In genomic region chr1:205523891-205524793, GRCh38 we compare ENCODE assay signal across 8 cellular contexts. TPM values are rescaled to one million over a fixed set of nuclear protein-coding genes. Genes with fewer than 3 reads are reported as not detected.
DNase-seq lines count a peak whose midpoint lies in the region; ATAC-seq, FAIRE-seq and TF ChIP-seq lines count a peak whose summit lies in the region.

No MANE protein-coding gene starts in this region.

- no peak overlapping the region for H4K91ac ChIP-seq in H9 (ENCODE audit: insufficient read length, low read depth, low read length)

- POLR2A ChIA-PET in HepG2 (lab: Yijun Ruan, JAX): interaction anchor here (0.9 to 2.0 kb wide), 3 partner anchors 32 to 39 kb away, joined by 3 to 12 read pairs (median 3); no protein-coding TSS in a partner anchor

- no peak overlapping the region for H3T11ph ChIP-seq in H9 (ENCODE audit: low read length)

- no peak overlapping the region for H3K18ac ChIP-seq in H9 (ENCODE audit: insufficient read length, low read depth, low read length)

- H3K4me3 ChIP-seq in HepG2 (replicated peaks in 1 of 3; ENCODE audit: insufficient read depth in 1 of 3, low read depth in 2 of 3, low read length in 3 of 3): no peak overlapping the region

- no peak overlapping the region for H4K5ac ChIP-seq in H9 (ENCODE audit: insufficient read length, low read depth, low read length)

- no peak overlapping the region for H2BK5ac ChIP-seq in H9 (ENCODE audit: insufficient read length, low read length)

- H3K4me1 ChIP-seq in H9 (ENCODE audit: insufficient read depth, low read length) (peaks cover 7% of the 10 kb centered on the region; the same call in 1 of the 2 replicates), HepG2 (ENCODE audit: insufficient read depth, low read length) (peaks cover 23% of the 10 kb centered on the region)

- no peak overlapping the region for H2BK120ac ChIP-seq in H9 (ENCODE audit: low read depth, low read length, poor library complexity, severe bottlenecking)

- BruUV-seq in HepG2 (replicated peaks; lab: Mats Ljungman, UMichigan): no TSS peak

- in situ Hi-C loops in HepG2 (cut with HindIII; ENCODE audit: extremely low pct_ligation_motif_present, low pct_unique_long_range_greater_than_20kb): loop anchor here (5.0 kb wide), 2 partner anchors 37 to 127 kb away; no protein-coding TSS in a partner anchor

- no peaks in the 10 kb centered on the region for H3K79me2 ChIP-seq in H9 (ENCODE audit: insufficient read depth, low read length)
- no peaks in the 10 kb centered on the region for H3K79me2 ChIP-seq in HepG2 (ENCODE audit: insufficient read depth, low read length)

- TF ChIP-seq EP300 in HepG2 (IDR thresholded peaks at IDR 0.05; ENCODE audit: low read depth in 2 of 2, low read length in 2 of 2) (no peak), HepG2 (CRISPR knock-in tag; IDR thresholded peaks at IDR 0.05; ENCODE audit: borderline replicate concordance) (no peak)

- no peak overlapping the region for H3K14ac ChIP-seq in H9 (ENCODE audit: insufficient read depth, low read length)

- intact Hi-C loops in HepG2 (cut with micrococcal nuclease; ENCODE audit: unreplicated experiment): loop anchor here (1.0 kb wide), 3 partner anchors 36 to 189 kb away; no protein-coding TSS in a partner anchor

- no CpG with 5 or more reads among the region's 16 CpGs for WGBS in H9 (ENCODE audit: extremely low coverage, insufficient read length, low lambda C conversion rate)
- WGBS in HepG2 (ENCODE audit: low lambda C conversion rate): 72% methylated on average over 6 of the region's 16 CpGs

- no peak overlapping the region for H3K27ac Mint-ChIP-seq in H9
- no peak overlapping the region for H3K27ac Mint-ChIP-seq in chondrocyte (ENCODE audit: unreplicated experiment)

- H3K4me2 ChIP-seq in H9 (ENCODE audit: insufficient read depth, insufficient read length, low read length) (no peak overlapping the region), HepG2 (ENCODE audit: low read depth, low read length) (no peak overlapping the region)

- H3K27me3 Mint-ChIP-seq in H9 (ENCODE audit: low read depth) (no peaks in the 10 kb centered on the region; the same call in 1 of the 2 replicates), chondrocyte (ENCODE audit: low read depth) (peaks cover 9% of the 10 kb centered on the region)

- no peak overlapping the region for H3K27ac ChIP-seq in H9 (ENCODE audit: insufficient read length, low read depth, low read length)
- no peak overlapping the region for H3K27ac ChIP-seq in HepG2 (ENCODE audit: extremely low read length, insufficient read depth, low read length)

- TF ChIP-seq RAD21 in HepG2 (CRISPR knock-in tag; IDR thresholded peaks at IDR 0.05): peak; percentile 91

- H2AFZ ChIP-seq in H9 (ENCODE audit: low read length): no peak overlapping the region
- H2AFZ ChIP-seq in HepG2 (ENCODE audit: low read length): no peak overlapping the region

- H3K9me3 ChIP-seq in H9 (ENCODE audit: control insufficient read depth, low read depth, low read length) (no peaks in the 10 kb centered on the region), HepG2 (ENCODE audit: low read length) (no peaks in the 10 kb centered on the region)

- TF ChIP-seq CTCF in H9 (conservative IDR thresholded peaks at IDR 0.05): peak; percentile 94
- TF ChIP-seq CTCF in chondrocyte (IDR thresholded peaks at IDR 0.05): peak; percentile 95
- TF ChIP-seq CTCF in HepG2 (CRISPR knock-in tag; IDR thresholded peaks at IDR 0.05): peak; percentile 95

- no peak overlapping the region for H2BK12ac ChIP-seq in H9 (ENCODE audit: insufficient read length, low read depth, low read length)

- ATAC-seq in HepG2: peak; percentile 70
- ATAC-seq in GM21528 (IDR thresholded peaks at IDR 0.05; ENCODE audit: low FRiP score, unreplicated experiment): no peak

- H3K36me3 ChIP-seq in HepG2 (replicated peaks in 1 of 2; ENCODE audit: control insufficient read depth in 1 of 2, insufficient read depth in 2 of 2, low read length in 2 of 2): no peaks in the 10 kb centered on the region; a peak in 1 of 5 replicates

- H3K9me3 Mint-ChIP-seq in H9: no peaks in the 10 kb centered on the region
- H3K9me3 Mint-ChIP-seq in chondrocyte (ENCODE audit: low read depth): no peaks in the 10 kb centered on the region

- DNase-seq in AML-193 (lab: John Stamatoyannopoulos, UW) (peak; percentile 49 to 61), H9 (peak; percentile 77), NCI-H510A (lab: John Stamatoyannopoulos, UW) (peak; percentile 51), chondrocyte (ENCODE audit: low spot score) (no peak), HepG2 (ENCODE audit: low spot score) (peak; percentile 68)
- DNase-seq in activated CD4-positive, alpha-beta T cell treated with anti-CD3 and anti-CD28 coated beads for 4 hours: peak; percentile 59 to 74
- peak; percentile 52 to 61 (median 55) for DNase-seq in stimulated activated CD4-positive, alpha-beta T cell treated with anti-CD3 and anti-CD28 coated beads, TNF-alpha, amount 100 ng/mL, for 4 hours (ENCODE audit: low read depth in 3 of 3)

- H3K36me3 Mint-ChIP-seq in H9 (ENCODE audit: insufficient read depth in 1 of 3, low read depth in 3 of 3): peaks cover 9 to 39% (median 21%) of the 10 kb centered on the region in 3 experiments; a peak in 6 of 7 replicates
- H3K36me3 Mint-ChIP-seq in chondrocyte (ENCODE audit: low read depth): peaks cover 3% of the 10 kb centered on the region

- no peak overlapping the region for H2BK20ac ChIP-seq in H9 (ENCODE audit: low read depth, low read length, poor library complexity, severe bottlenecking)

- H2AK5ac ChIP-seq in H9 (ENCODE audit: insufficient read length, low read length): no peak overlapping the region

- no peak overlapping the region for H3K23ac ChIP-seq in H9 (ENCODE audit: insufficient read length, low read depth, low read length)

- H3K23me2 ChIP-seq in H9 (ENCODE audit: insufficient read length, low read depth, low read length, poor library complexity, severe bottlenecking): no peaks in the 10 kb centered on the region

- H3K9ac ChIP-seq in H9 (ENCODE audit: extremely low read depth, insufficient read length, low read length) (no peak overlapping the region), HepG2 (ENCODE audit: insufficient read depth, low read depth, low read length) (no peak overlapping the region)

- no peak overlapping the region for H2BK15ac ChIP-seq in H9 (ENCODE audit: low read depth, low read length)

- H3K56ac ChIP-seq in H9 (ENCODE audit: insufficient read length, low read depth, low read length): no peak overlapping the region

- no peaks in the 10 kb centered on the region for H3K79me1 ChIP-seq in H9 (ENCODE audit: insufficient read depth, low read depth, low read length, poor library complexity, severe bottlenecking)

- peak; percentile 86 for FAIRE-seq in HepG2 (lab: Jason Lieb, UNC)

- H4K8ac ChIP-seq in H9 (replicated peaks; ENCODE audit: insufficient read length, low read depth, low read length): no peak overlapping the region

- TF ChIP-seq POLR2A in HepG2 (IDR thresholded peaks at IDR 0.05; ENCODE audit: insufficient read depth in 1 of 2, low read depth in 2 of 2, low read length in 2 of 2): no peak

- peaks cover 28 to 41% of the 10 kb centered on the region in 2 experiments for H3K4me1 Mint-ChIP-seq in H9
- H3K4me1 Mint-ChIP-seq in chondrocyte (ENCODE audit: low read depth): peaks cover 13% of the 10 kb centered on the region

- no peak overlapping the region for H3K4ac ChIP-seq in H9 (ENCODE audit: low read depth, low read length)

- H3K4me3 Mint-ChIP-seq in H9 (no peak overlapping the region; a peak in 1 of 5 replicates), chondrocyte (ENCODE audit: unreplicated experiment) (no peak overlapping the region)

- no peaks in the 10 kb centered on the region for H4K20me1 ChIP-seq in H9 (ENCODE audit: control insufficient read depth, insufficient read depth, insufficient read length)
- 0 out of 2 replicates have a peak, but pooled peaks cover 4% of the 10 kb centered on the region for H4K20me1 ChIP-seq in HepG2 (ENCODE audit: insufficient read depth, low read length)

- no peaks in the 10 kb centered on the region for H3K27me3 ChIP-seq in H9 (ENCODE audit: insufficient read depth, low read length)
- no peaks in the 10 kb centered on the region for H3K27me3 ChIP-seq in HepG2 (ENCODE audit: control insufficient read depth in 1 of 2, insufficient read depth in 2 of 2, low read length in 2 of 2)

- CTCF ChIA-PET in HepG2 (lab: Yijun Ruan, JAX; ENCODE audit: low intra/inter-chr PET ratio, low total read pairs): interaction anchor here (0.7 to 2.2 kb wide), 7 partner anchors 19 to 189 kb away, joined by 4 to 86 read pairs (median 8); partner anchors contain the start of gene CDK18

TF ChIP-seq in HepG2, 621 proteins besides CTCF, POLR2A, EP300 and RAD21 (continues in another document):
- TF ChIP-seq SAFB2 (CRISPR knock-in tag; IDR thresholded peaks at IDR 0.05; ENCODE audit: borderline replicate concordance, low read depth): no peak
- TF ChIP-seq ZNF569 (CRISPR knock-in tag; IDR thresholded peaks at IDR 0.05; ENCODE audit: borderline replicate concordance): no peak

RNA-seq across cellular contexts. Expression of gene CDK18, which starts 19.7 kb away (rescaled TPM):
- 34.6 and 38.5 TPM in 2 replicates for total RNA-seq in H9 (2021)
- 10.2 to 18.4 TPM (median 17.3 TPM) in 3 replicates for total RNA-seq in chondrocyte
- total RNA-seq in HepG2 (2016; rRNA removed; fragmentation: Illumina TruSeq; extraction: Trizol): 3.2 and 6.4 TPM in 2 replicates
- total RNA-seq in HepG2 (2016; cell fraction: cytosol; rRNA removed; fragmentation: Illumina TruSeq; extraction: Trizol; ENCODE audit: low read depth): 10.6 and 10.7 TPM in 2 replicates
- total RNA-seq in HepG2 (2016; cell fraction: insoluble cytoplasmic fraction; rRNA removed; fragmentation: Illumina TruSeq; extraction: Trizol): 3.6 and 7.0 TPM in 2 replicates
- 8.3 and 10.4 TPM in 2 replicates for total RNA-seq in HepG2 (2016; cell fraction: membrane; rRNA removed; fragmentation: Illumina TruSeq; extraction: Trizol)
- 8.2 and 10.1 TPM in 2 replicates for total RNA-seq in HepG2 (2016; cell fraction: nucleus; rRNA removed; fragmentation: Illumina TruSeq; extraction: Trizol)
- 38.8 and 45.3 TPM in 2 replicates for polyA plus RNA-seq in HepG2 (2011; rRNA removed)
- 13.0 and 14.8 TPM in 2 replicates for polyA plus RNA-seq in HepG2 (2011; cell fraction: cytosol; rRNA removed)
- polyA plus RNA-seq in HepG2 (2011; cell fraction: nucleus; rRNA removed): 224 and 255 TPM in 2 replicates
- 53.5 and 54.3 TPM in 2 replicates for polyA plus RNA-seq in HepG2 (2012)
- polyA plus RNA-seq in HepG2 (2016; cell fraction: cytosol; fragmentation: Illumina TruSeq; extraction: Trizol; ENCODE audit: low read depth): 5.2 and 5.9 TPM in 2 replicates
- 6.0 and 9.4 TPM in 2 replicates for polyA plus RNA-seq in HepG2 (2016; cell fraction: insoluble cytoplasmic fraction; fragmentation: Illumina TruSeq; extraction: Trizol; ENCODE audit: low read depth)
- 11.2 and 12.4 TPM in 2 replicates for polyA plus RNA-seq in HepG2 (2016; cell fraction: membrane; fragmentation: Illumina TruSeq; extraction: Trizol; ENCODE audit: low read depth)
- polyA plus RNA-seq in HepG2 (2016; cell fraction: nucleus; fragmentation: Illumina TruSeq; extraction: Trizol; ENCODE audit: insufficient read depth, low read depth): 33.1 and 35.8 TPM in 2 replicates
- polyA minus RNA-seq in HepG2 (2011; rRNA and poly(A)+ RNA removed; ENCODE audit: low replicate concordance): 11.0 and 29.7 TPM in 2 replicates
- 14.7 and 23.4 TPM in 2 replicates for polyA minus RNA-seq in HepG2 (2011; cell fraction: cytosol; rRNA and poly(A)+ RNA removed)
- polyA minus RNA-seq in HepG2 (2011; cell fraction: nucleus; rRNA and poly(A)+ RNA removed): 47.0 and 52.3 TPM in 2 replicates
